ENCODE assay signal across 19 cellular contexts in genomic region chr2:164993287-164994016, GRCh38. TPM values are rescaled to one million over a fixed set of nuclear protein-coding genes. Genes with fewer than 3 reads are reported as not detected.
DNase-seq lines count a peak whose midpoint lies in the region; ATAC-seq, FAIRE-seq and TF ChIP-seq lines count a peak whose summit lies in the region.
"Had no signal": no experiment of that assay in that cellular context is flagged by ENCODE, and none has a peak within 500 bp of the region (broad histone marks: within the 10 kb centered on the region; RNA-seq: fewer than 3 reads in every experiment).

No MANE protein-coding gene starts in this region.

- H3K4me3 ChIP-seq in HepG2 (replicated peaks in 1 of 3; ENCODE audit: insufficient read depth in 1 of 3, low read depth in 2 of 3, low read length in 3 of 3) (no peak overlapping the region), right lobe of liver (no peak overlapping the region), mesenchymal stem cell (ENCODE audit: insufficient read depth in 1 of 2, low read depth in 1 of 2, low read length in 2 of 2) (no peak overlapping the region)
- H3K4me3 ChIP-seq: left ventricle myocardium inferior, SK-N-MC had no signal

- H2AFZ ChIP-seq in HepG2 (ENCODE audit: low read length) (no peak overlapping the region), mesenchymal stem cell (ENCODE audit: low read depth, low read length) (no peak overlapping the region)

- H3K36me3 ChIP-seq in HepG2 (replicated peaks in 1 of 2; ENCODE audit: control insufficient read depth in 1 of 2, insufficient read depth in 2 of 2, low read length in 2 of 2), result no peaks in the 10 kb centered on the region
- no peaks in the 10 kb centered on the region for H3K36me3 ChIP-seq in right lobe of liver
- no peaks in the 10 kb centered on the region for H3K36me3 ChIP-seq in mesenchymal stem cell (ENCODE audit: control insufficient read depth in 1 of 2, insufficient read depth in 2 of 2, low read depth in 1 of 2, low read length in 2 of 2)
- H3K36me3 ChIP-seq: left ventricle myocardium inferior had no signal

- H2AK5ac ChIP-seq in mesenchymal stem cell (ENCODE audit: low read length, severe bottlenecking), result peak overlapping the region; percentile 8

- TF ChIP-seq CTCF in HepG2 (CRISPR knock-in tag; IDR thresholded peaks at IDR 0.05), result no peak
- no peak for TF ChIP-seq CTCF in right lobe of liver (IDR thresholded peaks at IDR 0.05)
- 0 out of 2 replicates have a peak, but pooled peaks have one; percentile 2 for TF ChIP-seq CTCF in VCaP (conservative IDR thresholded peaks at IDR 0.05)
- no peak for TF ChIP-seq CTCF in GM13977 (IDR thresholded peaks at IDR 0.05; ENCODE audit: extremely low read depth, insufficient read depth, missing control alignments)
- TF ChIP-seq CTCF in mesothelial cell of epicardium (IDR thresholded peaks at IDR 0.05; ENCODE audit: unreplicated experiment), result no peak

- H2BK5ac ChIP-seq in mesenchymal stem cell (ENCODE audit: low read depth, low read length, poor library complexity, severe bottlenecking), result no peak overlapping the region

- H3K79me2 ChIP-seq in HepG2 (ENCODE audit: insufficient read depth, low read length), result no peaks in the 10 kb centered on the region

- no TSS peak for BruUV-seq in HepG2 (replicated peaks; lab: Mats Ljungman, UMichigan)

- peaks cover 21% of the 10 kb centered on the region for H3K4me1 Mint-ChIP-seq in mesothelial cell of epicardium

- H2BK15ac ChIP-seq in mesenchymal stem cell (ENCODE audit: low read depth, poor library complexity, severe bottlenecking), result no peak overlapping the region

- no peak overlapping the region for H3K4me3 Mint-ChIP-seq in mesothelial cell of epicardium
- H3K4me3 Mint-ChIP-seq: activated naive CD8-positive, alpha-beta T cell treated with anti-CD3 and anti-CD28 coated beads, Interleukin-2, amount 10 ng/mL, durations not matched to agents 7 days and 5 days; CD8-positive, alpha-beta memory T cell; effector memory CD8-positive, alpha-beta T cell; naive thymus-derived CD4-positive, alpha-beta T cell had no signal

- no peak for TF ChIP-seq POLR2A in HepG2 (IDR thresholded peaks at IDR 0.05; ENCODE audit: insufficient read depth in 1 of 2, low read depth in 2 of 2, low read length in 2 of 2)
- TF ChIP-seq POLR2A in right lobe of liver (IDR thresholded peaks at IDR 0.05), result no peak

- peak overlapping the region; percentile 23 for H4K8ac ChIP-seq in mesenchymal stem cell (ENCODE audit: low read length)

- peak overlapping the region in 1 of 2 experiments; percentile 39 for H2BK12ac ChIP-seq in mesenchymal stem cell (ENCODE audit: low read length in 2 of 2)

- H4K91ac ChIP-seq in mesenchymal stem cell (ENCODE audit: low read length), result no peak overlapping the region

- H3K23ac ChIP-seq in mesenchymal stem cell (ENCODE audit: low read length in 2 of 2), result no peak overlapping the region

- peak overlapping the region in 1 of 2 experiments; percentile 33 for H3K18ac ChIP-seq in mesenchymal stem cell (ENCODE audit: low read depth in 1 of 2, low read length in 2 of 2)

- intact Hi-C loops in HepG2 (cut with micrococcal nuclease; ENCODE audit: unreplicated experiment), result loop anchor here (1.0 to 2.0 kb wide), 3 partner anchors 257 to 313 kb away; no protein-coding TSS in a partner anchor
- intact Hi-C loops in right lobe of liver (cut with DNase I), result loop anchor here in 1 of 2 donors (10.0 kb wide), 1 partner anchor 301 kb away; no protein-coding TSS in a partner anchor

- in situ Hi-C loops in HepG2 (cut with HindIII; ENCODE audit: extremely low pct_ligation_motif_present, low pct_unique_long_range_greater_than_20kb), result no loop called here
- in situ Hi-C loops in GM13977 (cut with MboI; ENCODE audit: low pct_unique_long_range_greater_than_20kb, low sequenced_read_pairs, unreplicated experiment), result no loop called here

- ATAC-seq in HepG2, result 0 out of 3 replicates have a peak, but pooled peaks have one; percentile 19
- no peak for ATAC-seq in right lobe of liver
- no peak for ATAC-seq in HG02678 (IDR thresholded peaks at IDR 0.05; ENCODE audit: unreplicated experiment)

- H3K27me3 ChIP-seq in HepG2 (ENCODE audit: control insufficient read depth in 1 of 2, insufficient read depth in 2 of 2, low read length in 2 of 2), result no peaks in the 10 kb centered on the region
- no peaks in the 10 kb centered on the region for H3K27me3 ChIP-seq in right lobe of liver
- H3K27me3 ChIP-seq in mesenchymal stem cell (ENCODE audit: control insufficient read depth in 1 of 2, insufficient read depth in 1 of 2, low read length in 2 of 2), result no peaks in the 10 kb centered on the region

- POLR2A ChIA-PET in HepG2 (lab: Yijun Ruan, JAX), result no interaction called here

- H3K9me3 ChIP-seq in HepG2 (ENCODE audit: low read length) (no peaks in the 10 kb centered on the region), right lobe of liver (no peaks in the 10 kb centered on the region), mesenchymal stem cell (ENCODE audit: control insufficient read depth, low read length) (no peaks in the 10 kb centered on the region)
- H3K9me3 ChIP-seq: left ventricle myocardium inferior had no signal

- no peak overlapping the region for H3K27ac Mint-ChIP-seq in mesothelial cell of epicardium
- H3K27ac Mint-ChIP-seq: activated naive CD8-positive, alpha-beta T cell treated with anti-CD3 and anti-CD28 coated beads, Interleukin-2, amount 10 ng/mL, durations not matched to agents 7 days and 5 days; CD8-positive, alpha-beta memory T cell; effector memory CD8-positive, alpha-beta T cell had no signal

- no peak overlapping the region for H3K14ac ChIP-seq in mesenchymal stem cell (ENCODE audit: low read length in 2 of 2)

- H3K79me1 ChIP-seq in mesenchymal stem cell (replicated peaks; ENCODE audit: low read length, poor library complexity, severe bottlenecking), result no peaks in the 10 kb centered on the region

- no peak overlapping the region for H3K9ac ChIP-seq in HepG2 (ENCODE audit: insufficient read depth, low read depth, low read length)
- H3K9ac ChIP-seq in mesenchymal stem cell (ENCODE audit: low read length), result peak overlapping the region; percentile 53

- H3K27ac ChIP-seq in HepG2 (ENCODE audit: extremely low read length, insufficient read depth, low read length) (no peak overlapping the region), right lobe of liver (no peak overlapping the region), VCaP (no peak overlapping the region; the same call in 1 of the 2 replicates), mesenchymal stem cell (ENCODE audit: low read length, poor library complexity, severe bottlenecking) (no peak overlapping the region)
- H3K27ac ChIP-seq: HL-60 had no signal

- no peak for TF ChIP-seq EP300 in HepG2 (IDR thresholded peaks at IDR 0.05; ENCODE audit: low read depth in 2 of 2, low read length in 2 of 2)
- TF ChIP-seq EP300 in HepG2 (CRISPR knock-in tag; IDR thresholded peaks at IDR 0.05; ENCODE audit: borderline replicate concordance), result no peak

- H3K4me2 ChIP-seq in HepG2 (ENCODE audit: low read depth, low read length), result no peak overlapping the region
- H3K4me2 ChIP-seq in mesenchymal stem cell (ENCODE audit: low read length, poor library complexity, severe bottlenecking), result no peak overlapping the region

- H2BK120ac ChIP-seq in mesenchymal stem cell (ENCODE audit: low read depth, low read length), result no peak overlapping the region

- FAIRE-seq in HepG2 (lab: Jason Lieb, UNC), result no peak

- no peaks in the 10 kb centered on the region for H3K27me3 Mint-ChIP-seq in mesothelial cell of epicardium (ENCODE audit: low read depth)
- H3K27me3 Mint-ChIP-seq: activated naive CD8-positive, alpha-beta T cell treated with anti-CD3 and anti-CD28 coated beads, Interleukin-2, amount 10 ng/mL, durations not matched to agents 7 days and 5 days; CD8-positive, alpha-beta memory T cell; effector memory CD8-positive, alpha-beta T cell; naive thymus-derived CD4-positive, alpha-beta T cell had no signal

- no peaks in the 10 kb centered on the region for H3K9me3 Mint-ChIP-seq in mesothelial cell of epicardium
- H3K9me3 Mint-ChIP-seq: activated naive CD8-positive, alpha-beta T cell treated with anti-CD3 and anti-CD28 coated beads, Interleukin-2, amount 10 ng/mL, durations not matched to agents 7 days and 5 days; CD8-positive, alpha-beta memory T cell; effector memory CD8-positive, alpha-beta T cell had no signal

- 85% methylated on average over 19 of the region's 19 CpGs for WGBS in HepG2 (ENCODE audit: low lambda C conversion rate)
- WGBS in right lobe of liver (ENCODE audit: insufficient coverage, low coverage, low lambda C conversion rate, missing lambda C conversion rate), result 78% methylated on average over 13 of the region's 19 CpGs
- WGBS in mesenchymal stem cell, result 85% methylated on average over 16 of the region's 19 CpGs

- H3K36me3 Mint-ChIP-seq in mesothelial cell of epicardium, result no peaks in the 10 kb centered on the region
- H3K36me3 Mint-ChIP-seq: CD8-positive, alpha-beta memory T cell; naive thymus-derived CD4-positive, alpha-beta T cell had no signal

- H4K20me1 ChIP-seq in HepG2 (ENCODE audit: insufficient read depth, low read length), result no peaks in the 10 kb centered on the region

- H3K4me1 ChIP-seq in HepG2 (ENCODE audit: insufficient read depth, low read length), result no peaks in the 10 kb centered on the region
- no peaks in the 10 kb centered on the region for H3K4me1 ChIP-seq in right lobe of liver
- H3K4me1 ChIP-seq in mesenchymal stem cell (ENCODE audit: control insufficient read depth, insufficient read depth, low read depth, low read length), result peaks cover 1% of the 10 kb centered on the region

- TF ChIP-seq RAD21 in HepG2 (CRISPR knock-in tag; IDR thresholded peaks at IDR 0.05), result no peak

- H3K4ac ChIP-seq in mesenchymal stem cell (ENCODE audit: low read depth in 1 of 2, low read length in 2 of 2), result no peak overlapping the region

- DNase-seq in HepG2 (ENCODE audit: low spot score), result no peak
- no peak for DNase-seq in right lobe of liver
- no peak for DNase-seq in mesenchymal stem cell
- DNase-seq in GM13977 (ENCODE audit: low spot score), result no peak
- no peak for DNase-seq in glomerular visceral epithelial cell (ENCODE audit: extremely low spot score)
- no peak for DNase-seq in mesothelial cell of epicardium (ENCODE audit: low spot score in 2 of 2, unreplicated experiment in 2 of 2)
- DNase-seq: activated naive CD8-positive, alpha-beta T cell treated with anti-CD3 and anti-CD28 coated beads, Interleukin-2, amount 10 ng/mL, durations not matched to agents 7 days and 5 days; cortex of kidney; left ventricle myocardium inferior; occipital lobe had no signal

- CTCF ChIA-PET in HepG2 (lab: Yijun Ruan, JAX; ENCODE audit: low intra/inter-chr PET ratio, low total read pairs), result interaction anchor here (0.7 to 2.2 kb wide), 4 partner anchors 21 to 301 kb away, joined by 3 to 6 read pairs (median 5); partner anchors contain the start of gene SCN3A

RNA-seq across cellular contexts. Expression of gene SLC38A11, which starts 38.1 kb away (rescaled TPM):
- total RNA-seq in HepG2 (2016; rRNA removed; fragmentation: Illumina TruSeq; extraction: Trizol) (9.2 and 14.0 TPM in 2 replicates), right lobe of liver (1 to 10 TPM in 5 of 6 experiments, under 1 TPM in 1; 0.58 to 3.6 (median 2.1) TPM), mesothelial cell of epicardium (0.54 to 0.71 TPM (median 0.59 TPM) in 3 replicates)
- total RNA-seq in HepG2 (2016; cell fraction: cytosol; rRNA removed; fragmentation: Illumina TruSeq; extraction: Trizol; ENCODE audit: low read depth), result 7.5 and 10.8 TPM in 2 replicates
- total RNA-seq in HepG2 (2016; cell fraction: insoluble cytoplasmic fraction; rRNA removed; fragmentation: Illumina TruSeq; extraction: Trizol), result 10.8 and 11.2 TPM in 2 replicates
- 8.8 and 10.3 TPM in 2 replicates for total RNA-seq in HepG2 (2016; cell fraction: membrane; rRNA removed; fragmentation: Illumina TruSeq; extraction: Trizol)
- 23.6 and 26.3 TPM in 2 replicates for total RNA-seq in HepG2 (2016; cell fraction: nucleus; rRNA removed; fragmentation: Illumina TruSeq; extraction: Trizol)
- 9.0 and 14.3 TPM in 2 replicates for polyA plus RNA-seq in HepG2 (2011; rRNA removed)
- 4.6 and 5.6 TPM in 2 replicates for polyA plus RNA-seq in HepG2 (2011; cell fraction: cytosol; rRNA removed)
- 15.7 and 18.0 TPM in 2 replicates for polyA plus RNA-seq in HepG2 (2011; cell fraction: nucleus; rRNA removed)
- 11.1 and 18.8 TPM in 2 replicates for polyA plus RNA-seq in HepG2 (2012)
- 1.8 and 2.2 TPM in 2 replicates for polyA plus RNA-seq in HepG2 (2016; cell fraction: cytosol; fragmentation: Illumina TruSeq; extraction: Trizol; ENCODE audit: low read depth)
- polyA plus RNA-seq in HepG2 (2016; cell fraction: insoluble cytoplasmic fraction; fragmentation: Illumina TruSeq; extraction: Trizol; ENCODE audit: low read depth), result 7.5 and 13.3 TPM in 2 replicates
- polyA plus RNA-seq in HepG2 (2016; cell fraction: membrane; fragmentation: Illumina TruSeq; extraction: Trizol; ENCODE audit: low read depth), result 1.5 and 3.0 TPM in 2 replicates
- polyA plus RNA-seq in HepG2 (2016; cell fraction: nucleus; fragmentation: Illumina TruSeq; extraction: Trizol; ENCODE audit: insufficient read depth, low read depth), result 29.4 and 32.8 TPM in 2 replicates
- polyA minus RNA-seq in HepG2 (2011; rRNA and poly(A)+ RNA removed; ENCODE audit: low replicate concordance), result 10.0 TPM in 1 of 2 replicates, not detected in the other
- 5.0 and 5.3 TPM in 2 replicates for polyA minus RNA-seq in HepG2 (2011; cell fraction: cytosol; rRNA and poly(A)+ RNA removed)
- 27.4 and 31.1 TPM in 2 replicates for polyA minus RNA-seq in HepG2 (2011; cell fraction: nucleus; rRNA and poly(A)+ RNA removed)
- not detected for polyA plus RNA-seq in mesenchymal stem cell (2013, experiment 1 of 2)
- not detected for polyA plus RNA-seq in mesenchymal stem cell (2013, experiment 2 of 2)
- total RNA-seq: activated naive CD8-positive, alpha-beta T cell treated with anti-CD3 and anti-CD28 coated beads, Interleukin-2, amount 10 ng/mL, durations not matched to agents 7 days and 5 days; CD8-positive, alpha-beta memory T cell; LHCN-M2; pulmonary artery endothelial cell had no signal
- polyA plus RNA-seq: CD8-positive, alpha-beta memory T cell; naive thymus-derived CD4-positive, alpha-beta T cell had no signal
